17 cellular contexts compared by ENCODE assay signal in the genomic region with DNA sequence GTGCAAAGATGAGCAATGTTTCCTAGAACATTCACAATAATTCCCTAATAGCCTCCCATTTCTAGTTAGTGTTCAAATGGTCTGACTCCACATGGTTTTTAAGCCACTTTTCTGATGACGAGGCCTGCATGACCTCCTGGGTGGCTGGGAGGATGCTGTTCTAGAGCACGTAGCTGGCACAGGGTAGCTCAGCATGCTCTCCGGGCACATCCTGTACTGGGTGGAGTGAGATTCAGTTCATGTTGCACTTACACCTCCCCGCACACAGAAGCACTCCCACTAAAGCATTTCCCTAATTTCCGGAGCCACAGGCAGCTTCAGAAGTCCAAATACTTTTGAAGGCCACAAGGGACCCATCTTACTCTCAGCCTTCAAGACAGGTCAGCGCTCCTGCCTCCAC.
"Had no signal": no experiment of that assay in that cellular context is flagged by ENCODE, and none has a peak within 500 bp of the region (broad histone marks: within the 10 kb centered on the region; RNA-seq: fewer than 3 reads in every experiment).

No MANE protein-coding gene starts in this region.

- H3K9me3 ChIP-seq: colonic mucosa, right lobe of liver, SJCRH30 had no signal

- H3K4me3 ChIP-seq: colonic mucosa, neural progenitor cell, right lobe of liver, SJCRH30 had no signal

- H3K4me1 ChIP-seq: colonic mucosa, right lobe of liver had no signal

- H3K36me3 ChIP-seq: colonic mucosa, neural progenitor cell, right lobe of liver, SJCRH30 had no signal

- ATAC-seq: activated T-cell treated with anti-CD3 and anti-CD28 coated beads, Interleukin-2, amount 50 U/mL, for 72 hours; left colon; right lobe of liver; stimulated activated naive CD8-positive, alpha-beta T cell treated with anti-CD3 and anti-CD28 coated beads, Interleukin-15, amount 100 ng/mL, for 72 hours had no signal

- H2AFZ ChIP-seq: neural progenitor cell had no signal

- H3K9ac ChIP-seq: neural progenitor cell had no signal

- DNase-seq: activated CD4-positive, alpha-beta memory T cell treated with anti-CD3 and anti-CD28 coated beads for 36 hours; activated CD4-positive, alpha-beta T cell treated with anti-CD3 and anti-CD28 coated beads for 1 hour; activated gamma-delta T cell treated with Interleukin-2 at 50 U/mL for 16 hours; activated naive CD8-positive, alpha-beta T cell treated with anti-CD3 and anti-CD28 coated beads for 36 hours; activated T-cell treated with anti-CD3 and anti-CD28 coated beads, Interleukin-2, amount 50 U/mL, for 72 hours; anterior cingulate cortex; colonic mucosa; effector CD4-positive, alpha-beta T cell; left colon; mammary epithelial cell; right lobe of liver; SJCRH30; stimulated activated CD4-positive, alpha-beta T cell treated with anti-CD3 and anti-CD28 coated beads, Interleukin-12 subunit alpha, Interleukin-12 subunit beta, amount 100 ng/mL, for 4 hours; stimulated activated CD4-positive, alpha-beta T cell treated with anti-CD3 and anti-CD28 coated beads, Interleukin-4, amount 100 ng/mL, for 1 hour; stimulated activated naive CD8-positive, alpha-beta T cell treated with anti-CD3 and anti-CD28 coated beads, Interleukin-15, amount 100 ng/mL, for 72 hours; SW 1271 had no signal

- H3K4me2 ChIP-seq: neural progenitor cell had no signal

- H3K27ac ChIP-seq: colonic mucosa, neural progenitor cell, right lobe of liver had no signal

- H3K27me3 ChIP-seq: colonic mucosa, neural progenitor cell, right lobe of liver, SJCRH30 had no signal
